In genomic region chr2:74302865-74303264, GRCh38 we compare ENCODE assay signal across 1 cellular context.
A peak's percentile ranks its signal among the peaks of the same experiment; 100 is the strongest.
TF ChIP-seq lines count a peak whose summit lies in the region.

No MANE protein-coding gene starts in this region.

TF ChIP-seq in K562, 482 proteins besides CTCF, POLR2A, EP300 and RAD21 (continued from another document):
- TF ChIP-seq FOXP4 (CRISPR knock-in tag; IDR thresholded peaks at IDR 0.05; ENCODE audit: borderline replicate concordance), result no peak
- peak; percentile 43; the same call in 1 of the 2 replicates for TF ChIP-seq ZBTB26 (CRISPR knock-in tag; IDR thresholded peaks at IDR 0.05)
- TF ChIP-seq ZNF280B (CRISPR knock-in tag; IDR thresholded peaks at IDR 0.05), result no peak
- no peak for TF ChIP-seq ZNF668 (CRISPR knock-in tag; IDR thresholded peaks at IDR 0.05)
